ENCODE assay signal across 10 cellular contexts in genomic region chrX:148361641-148362040, GRCh38.
"Had no signal": no experiment of that assay in that cellular context is flagged by ENCODE, and none has a peak within 500 bp of the region (broad histone marks: within the 10 kb centered on the region; RNA-seq: fewer than 3 reads in every experiment).

No MANE protein-coding gene starts in this region.

- H3K9me3 Mint-ChIP-seq: GM23338 had no signal

- H3K36me3 ChIP-seq: HAP-1 had no signal

- ATAC-seq: GM23338, HCT116 had no signal

- H3K27ac Mint-ChIP-seq: GM23338, H9 had no signal

- H2AFZ ChIP-seq: GM23248, GM23338 had no signal

- H3K27ac ChIP-seq: GM23248 had no signal

- H3K4me2 ChIP-seq: GM23338 had no signal

- H3K9ac ChIP-seq: GM23248 had no signal

- H3K4me3 Mint-ChIP-seq: GM23338, H9 had no signal

- DNase-seq: GM23248, GOT3, H7, H9, HCEC 1CT had no signal

- H3K9me3 ChIP-seq: HAP-1 had no signal

- FAIRE-seq: H1, H54 had no signal

- H3K4me3 ChIP-seq: GM23248, GM23338, HAP-1 had no signal
